In genomic region chr19:42282810-42283247, GRCh38 we compare ENCODE assay signal across 9 cellular contexts. TPM values are rescaled to one million over a fixed set of nuclear protein-coding genes. Genes with fewer than 3 reads are reported as not detected.
A peak's percentile ranks its signal among the peaks of the same experiment; 100 is the strongest.
DNase-seq lines count a peak whose midpoint lies in the region; ATAC-seq, FAIRE-seq and TF ChIP-seq lines count a peak whose summit lies in the region.
"Had no signal": no experiment of that assay in that cellular context is flagged by ENCODE, and none has a peak within 500 bp of the region (broad histone marks: within the 10 kb centered on the region; RNA-seq: fewer than 3 reads in every experiment).

No MANE protein-coding gene starts in this region.

- TF ChIP-seq EP300 in K562 (IDR thresholded peaks at IDR 0.05; ENCODE audit: low read length), result no peak

- no peak overlapping the region for H3K27ac Mint-ChIP-seq in natural killer cell
- H3K27ac Mint-ChIP-seq in natural killer cell treated with Interleukin-12 subunit alpha and Interleukin-12 subunit beta and Interleukin-15 and Interleukin-18, amount 100 ng/mL, for 72 hours, result no peak overlapping the region

- H2AFZ ChIP-seq in K562 (ENCODE audit: low read depth, low read length), result peak overlapping the region; percentile 64; the same call in 1 of the 2 replicates

- DNase-seq in natural killer cell, result peak; percentile 43
- DNase-seq in natural killer cell treated with Interleukin-12 subunit alpha and Interleukin-12 subunit beta and Interleukin-15 and Interleukin-18, amount 100 ng/mL, for 72 hours (ENCODE audit: low spot score), result no peak
- peak in 2 of 4 experiments; percentile 26 to 32 for DNase-seq in K562 (ENCODE audit: extremely low read depth in 1 of 4, low spot score in 3 of 4)
- no peak for DNase-seq in ACHN
- no peak for DNase-seq in middle frontal gyrus (ENCODE audit: extremely low spot score, low spot score)
- DNase-seq in NCI-H146 treated with DMSO at 0.1 percent for 48 hours (lab: John Stamatoyannopoulos, UW; ENCODE audit: unreplicated experiment), result no peak
- no peak for DNase-seq in stimulated activated CD4-positive, alpha-beta T cell treated with anti-CD3 and anti-CD28 coated beads, Interleukin-1b, Interleukin-23, amount 100 ng/mL, for 48 hours
- DNase-seq: NCI-H774 had no signal

- no TSS peak for BruUV-seq in K562 (replicated peaks; lab: Mats Ljungman, UMichigan)

- H3K9ac ChIP-seq in K562 (ENCODE audit: insufficient read depth in 1 of 2, low read depth in 2 of 2, low read length in 2 of 2), result peak overlapping the region; percentile 53 to 93; a peak in 3 of 4 replicates
- H3K9ac ChIP-seq in mucosa of stomach (ENCODE audit: low read length), result peak overlapping the region; percentile 36

- peak; percentile 87 for FAIRE-seq in K562 (lab: Jason Lieb, UNC)

- H3K9me1 ChIP-seq in K562 (ENCODE audit: control insufficient read depth, insufficient read depth, low read length), result no peaks in the 10 kb centered on the region

- ATAC-seq in natural killer cell, result no peak
- ATAC-seq in natural killer cell treated with Interleukin-12 subunit alpha and Interleukin-12 subunit beta and Interleukin-15 and Interleukin-18, amount 100 ng/mL, for 72 hours, result no peak
- 0 out of 3 replicates have a peak, but pooled peaks have one; percentile 1 for ATAC-seq in K562

- CTCF ChIA-PET in K562 (lab: Yijun Ruan, JAX; ENCODE audit: low intra/inter-chr PET ratio), result no interaction called here

- no peak for TF ChIP-seq RAD21 in K562 (CRISPR knock-in tag; conservative IDR thresholded peaks at IDR 0.05 in 1 of 2, IDR thresholded peaks at IDR 0.05 in 1 of 2)

- no peaks in the 10 kb centered on the region for H3K9me3 Mint-ChIP-seq in natural killer cell
- no peaks in the 10 kb centered on the region for H3K9me3 Mint-ChIP-seq in natural killer cell treated with Interleukin-12 subunit alpha and Interleukin-12 subunit beta and Interleukin-15 and Interleukin-18, amount 100 ng/mL, for 72 hours

- H3K4me1 ChIP-seq in K562 (replicated peaks in 1 of 2; ENCODE audit: control insufficient read depth in 2 of 2, insufficient read depth in 2 of 2, low read length in 2 of 2) (peaks cover 49 to 87% of the 10 kb centered on the region in 2 experiments), mucosa of stomach (ENCODE audit: control insufficient read depth, insufficient read depth, low read length) (peaks cover 61% of the 10 kb centered on the region)

- no peak for TF ChIP-seq POLR2A in K562 (conservative IDR thresholded peaks at IDR 0.05)

- in situ Hi-C loops in K562 (cut with MboI), result no loop called here
- in situ Hi-C loops in ACHN (cut with HindIII; ENCODE audit: low pct_ligation_motif_present, low pct_unique_long_range_greater_than_20kb, low sequenced_read_pairs), result no loop called here

- peaks cover 31 to 38% of the 10 kb centered on the region in 2 donors for H3K4me1 Mint-ChIP-seq in natural killer cell
- peaks cover 39 to 40% of the 10 kb centered on the region in 2 donors for H3K4me1 Mint-ChIP-seq in natural killer cell treated with Interleukin-12 subunit alpha and Interleukin-12 subunit beta and Interleukin-15 and Interleukin-18, amount 100 ng/mL, for 72 hours (ENCODE audit: low read depth in 2 of 2)

- no peaks in the 10 kb centered on the region; a peak in 1 of 5 replicates for H3K27me3 ChIP-seq in K562 (ENCODE audit: control insufficient read depth in 2 of 2, insufficient read depth in 2 of 2, low read length in 2 of 2)
- H3K27me3 ChIP-seq in mucosa of stomach (ENCODE audit: control insufficient read depth, insufficient read depth, low read length), result no peaks in the 10 kb centered on the region

- WGBS in K562 (ENCODE audit: insufficient coverage, low coverage, missing lambda C conversion rate), result 10% methylated on average over 5 of the region's 5 CpGs

- H3K36me3 Mint-ChIP-seq in natural killer cell, result no peaks in the 10 kb centered on the region
- H3K36me3 Mint-ChIP-seq in natural killer cell treated with Interleukin-12 subunit alpha and Interleukin-12 subunit beta and Interleukin-15 and Interleukin-18, amount 100 ng/mL, for 72 hours, result no peaks in the 10 kb centered on the region

- H3K79me2 ChIP-seq in K562 (ENCODE audit: control insufficient read depth, insufficient read depth, low read length), result peaks cover 71% of the 10 kb centered on the region

- peaks cover 13% of the 10 kb centered on the region; the same call in 2 of the 3 replicates for H3K36me3 ChIP-seq in K562 (ENCODE audit: control insufficient read depth, insufficient read depth, low read length)
- H3K36me3 ChIP-seq in mucosa of stomach (ENCODE audit: control insufficient read depth, insufficient read depth, low read length), result peaks cover 3% of the 10 kb centered on the region

- no peaks in the 10 kb centered on the region for H3K9me3 ChIP-seq in K562 (replicated peaks; ENCODE audit: control insufficient read depth, insufficient read depth, low read depth, low read length)
- H3K9me3 ChIP-seq in mucosa of stomach (ENCODE audit: control insufficient read depth, low read length), result no peaks in the 10 kb centered on the region

- H4K20me1 ChIP-seq in K562 (replicated peaks; ENCODE audit: control insufficient read depth, insufficient read depth, low read length), result 0 out of 2 replicates have a peak, but pooled peaks cover 8% of the 10 kb centered on the region

- H3K4me2 ChIP-seq in K562 (ENCODE audit: insufficient read depth, low read length), result peak overlapping the region; percentile 97

- peak overlapping the region; percentile 48; the same call in 1 of the 2 replicates for H3K4me3 ChIP-seq in K562
- H3K4me3 ChIP-seq in mucosa of stomach (ENCODE audit: low read length), result no peak overlapping the region

- intact Hi-C loops in natural killer cell (cut with micrococcal nuclease) (loop anchor here (1.0 to 5.0 kb wide), 5 partner anchors 15 to 150 kb away; partner anchors contain the start of genes GSK3A, MEGF8 and POU2F2), K562 (cut with micrococcal nuclease) (no loop called here)

- POLR2A ChIA-PET in K562 (lab: Yijun Ruan, JAX), result interaction anchor here (0.8 to 2.1 kb wide), 5 partner anchors 9 to 145 kb away, joined by 3 to 10 read pairs (median 5); partner anchors contain the start of gene CIC

- TF ChIP-seq CTCF in natural killer cell (IDR thresholded peaks at IDR 0.05), result no peak
- no peak for TF ChIP-seq CTCF in K562 (IDR thresholded peaks at IDR 0.05 in 2 of 3, conservative IDR thresholded peaks at IDR 0.05 in 1 of 3; ENCODE audit: insufficient read depth in 2 of 3, low read depth in 1 of 3, low read length in 3 of 3)

- H3K27ac ChIP-seq in K562 (ENCODE audit: extremely low read depth, low read depth, low read length), result peak overlapping the region; percentile 79

- no peaks in the 10 kb centered on the region for H3K27me3 Mint-ChIP-seq in natural killer cell (ENCODE audit: low read depth in 2 of 2)
- H3K27me3 Mint-ChIP-seq in natural killer cell treated with Interleukin-12 subunit alpha and Interleukin-12 subunit beta and Interleukin-15 and Interleukin-18, amount 100 ng/mL, for 72 hours, result no peaks in the 10 kb centered on the region

- peak overlapping the region; percentile 83 for H3K4me3 Mint-ChIP-seq in natural killer cell
- H3K4me3 Mint-ChIP-seq in natural killer cell treated with Interleukin-12 subunit alpha and Interleukin-12 subunit beta and Interleukin-15 and Interleukin-18, amount 100 ng/mL, for 72 hours, result no peak overlapping the region

RNA-seq across cellular contexts. Expression of gene CIC, which starts 13.8 kb away (rescaled TPM):
- total RNA-seq in natural killer cell (100 to 1,000 TPM in 2 of 3 donors, 10 to 100 TPM in 1; 95.4 to 121 (median 108) TPM), K562 (2014; rRNA removed) (13.6 and 13.7 TPM in 2 replicates), K562 (2014; rRNA removed; fragmentation: Illumina TruSeq; extraction: Trizol) (1.5 and 2.2 TPM in 2 replicates), K562 (2015; rRNA removed; fragmentation: Illumina TruSeq; extraction: Trizol) (8.6 and 8.7 TPM in 2 replicates), K562 (2021) (37.6 and 44.7 TPM in 2 replicates)
- total RNA-seq in natural killer cell treated with Interleukin-12 subunit alpha and Interleukin-12 subunit beta and Interleukin-15 and Interleukin-18, amount 100 ng/mL, for 72 hours, result 100 to 1,000 TPM; 110 to 115 TPM
- 24.1 and 86.8 TPM in 2 replicates for total RNA-seq in K562 (2011; cell fraction: chromatin; rRNA removed; ENCODE audit: low replicate concordance)
- total RNA-seq in K562 (2011; cell fraction: nucleolus; rRNA removed), result 64.6 and 65.9 TPM in 2 replicates
- total RNA-seq in K562 (2011; cell fraction: nucleoplasm; rRNA removed), result 39.3 and 41.3 TPM in 2 replicates
- polyA plus RNA-seq in K562 (2011; rRNA removed) (3.0 and 5.8 TPM in 2 replicates), K562 (2014; fragmentation: Illumina TruSeq; extraction: Trizol) (12.0 and 21.5 TPM in 2 replicates), K562 (2014; fragmentation: Nextera tagmentation; extraction: Ambion mirVana) (under 1 TPM; 0.07 to 0.13 TPM), K562 (2014; rRNA removed) (18.9 and 19.9 TPM in 2 replicates)
- polyA plus RNA-seq in K562 (2011; cell fraction: cytosol; rRNA removed), result 4.3 and 10.0 TPM in 2 replicates
- polyA plus RNA-seq in K562 (2011; cell fraction: nucleus; rRNA removed), result 37.3 and 64.7 TPM in 2 replicates
- polyA plus RNA-seq in K562 (2012), result 24.4 and 27.9 TPM in 2 replicates
- 1.8 and 2.4 TPM in 2 replicates for polyA minus RNA-seq in K562 (2011; rRNA and poly(A)+ RNA removed)
- polyA minus RNA-seq in K562 (2011; cell fraction: cytosol; rRNA and poly(A)+ RNA removed), result 12.8 and 21.3 TPM in 2 replicates
- polyA minus RNA-seq in K562 (2011; cell fraction: nucleus; rRNA and poly(A)+ RNA removed), result 14.4 and 16.6 TPM in 2 replicates

RNA-seq across cellular contexts. Expression of gene PRR19, which starts 19.1 kb away (rescaled TPM):
- total RNA-seq in natural killer cell (not detected), K562 (2014; rRNA removed) (0.54 and 1.1 TPM in 2 replicates), K562 (2014; rRNA removed; fragmentation: Illumina TruSeq; extraction: Trizol) (0.11 and 0.32 TPM in 2 replicates), K562 (2015; rRNA removed; fragmentation: Illumina TruSeq; extraction: Trizol) (0.94 and 1.1 TPM in 2 replicates), K562 (2021) (1.6 and 1.8 TPM in 2 replicates)
- 1 to 10 TPM in 1 of 2 donors, under 1 TPM in 1; 0.64 to 1.0 TPM for total RNA-seq in natural killer cell treated with Interleukin-12 subunit alpha and Interleukin-12 subunit beta and Interleukin-15 and Interleukin-18, amount 100 ng/mL, for 72 hours
- total RNA-seq in K562 (2011; cell fraction: chromatin; rRNA removed; ENCODE audit: low replicate concordance), result 0.30 and 0.67 TPM in 2 replicates
- total RNA-seq in K562 (2011; cell fraction: nucleolus; rRNA removed), result 0.39 and 0.83 TPM in 2 replicates
- total RNA-seq in K562 (2011; cell fraction: nucleoplasm; rRNA removed), result 0.76 and 0.81 TPM in 2 replicates
- polyA plus RNA-seq in K562 (2011; rRNA removed) (0.24 and 0.34 TPM in 2 replicates), K562 (2014; fragmentation: Illumina TruSeq; extraction: Trizol) (1.0 and 1.9 TPM in 2 replicates), K562 (2014; fragmentation: Nextera tagmentation; extraction: Ambion mirVana) (under 1 TPM; 0.10 to 0.18 TPM), K562 (2014; rRNA removed) (0.73 and 1.6 TPM in 2 replicates)
- polyA plus RNA-seq in K562 (2011; cell fraction: cytosol; rRNA removed), result 0.41 and 2.0 TPM in 2 replicates
- polyA plus RNA-seq in K562 (2011; cell fraction: nucleus; rRNA removed), result 0.21 and 0.77 TPM in 2 replicates
- polyA plus RNA-seq in K562 (2012), result 1.4 and 1.7 TPM in 2 replicates
- polyA minus RNA-seq in K562 (2011; rRNA and poly(A)+ RNA removed), result 0.15 and 0.32 TPM in 2 replicates
- polyA minus RNA-seq in K562 (2011; cell fraction: cytosol; rRNA and poly(A)+ RNA removed), result 1.2 TPM in 1 of 2 replicates, not detected in the other
- polyA minus RNA-seq in K562 (2011; cell fraction: nucleus; rRNA and poly(A)+ RNA removed), result 0.40 TPM in 1 of 2 replicates, not detected in the other

RNA-seq across cellular contexts. Expression of gene PAFAH1B3, which starts 19.6 kb away (rescaled TPM):
- 1 to 10 TPM; 6.1 to 8.9 (median 7.9) TPM for total RNA-seq in natural killer cell
- total RNA-seq in natural killer cell treated with Interleukin-12 subunit alpha and Interleukin-12 subunit beta and Interleukin-15 and Interleukin-18, amount 100 ng/mL, for 72 hours, result 10 to 100 TPM; 16.9 to 40.2 TPM
- 3.9 and 24.8 TPM in 2 replicates for total RNA-seq in K562 (2011; cell fraction: chromatin; rRNA removed; ENCODE audit: low replicate concordance)
- total RNA-seq in K562 (2011; cell fraction: nucleolus; rRNA removed), result 45.0 and 47.0 TPM in 2 replicates
- 16.6 and 17.6 TPM in 2 replicates for total RNA-seq in K562 (2011; cell fraction: nucleoplasm; rRNA removed)
- 114 and 146 TPM in 2 replicates for total RNA-seq in K562 (2014; rRNA removed)
- total RNA-seq in K562 (2014; rRNA removed; fragmentation: Illumina TruSeq; extraction: Trizol), result 28.7 and 48.0 TPM in 2 replicates
- 78.9 and 81.0 TPM in 2 replicates for total RNA-seq in K562 (2015; rRNA removed; fragmentation: Illumina TruSeq; extraction: Trizol)
- total RNA-seq in K562 (2021), result 130 and 138 TPM in 2 replicates
- polyA plus RNA-seq in K562 (2011; rRNA removed), result 27.5 and 40.8 TPM in 2 replicates
- 71.5 and 165 TPM in 2 replicates for polyA plus RNA-seq in K562 (2011; cell fraction: cytosol; rRNA removed)
- 47.4 and 73.9 TPM in 2 replicates for polyA plus RNA-seq in K562 (2011; cell fraction: nucleus; rRNA removed)
- polyA plus RNA-seq in K562 (2012), result 83.4 and 102 TPM in 2 replicates
- polyA plus RNA-seq in K562 (2014; fragmentation: Illumina TruSeq; extraction: Trizol), result 96.7 and 113 TPM in 2 replicates
- polyA plus RNA-seq in K562 (2014; fragmentation: Nextera tagmentation; extraction: Ambion mirVana), result 10 to 100 TPM; 10.5 to 23.5 TPM
- polyA plus RNA-seq in K562 (2014; rRNA removed), result 79.6 and 80.6 TPM in 2 replicates
- polyA minus RNA-seq in K562 (2011; rRNA and poly(A)+ RNA removed), result 20.7 and 34.8 TPM in 2 replicates
- 70.3 and 71.1 TPM in 2 replicates for polyA minus RNA-seq in K562 (2011; cell fraction: cytosol; rRNA and poly(A)+ RNA removed)
- polyA minus RNA-seq in K562 (2011; cell fraction: nucleus; rRNA and poly(A)+ RNA removed), result 16.8 and 18.9 TPM in 2 replicates

RNA-seq across cellular contexts. Expression of gene ERF, which starts 27.9 kb away (rescaled TPM):
- total RNA-seq in natural killer cell (100 to 1,000 TPM in 1 of 3 donors, 10 to 100 TPM in 2; 58.3 to 115 (median 75.6) TPM), K562 (2014; rRNA removed) (27.1 and 29.8 TPM in 2 replicates), K562 (2014; rRNA removed; fragmentation: Illumina TruSeq; extraction: Trizol) (19.0 and 20.0 TPM in 2 replicates), K562 (2015; rRNA removed; fragmentation: Illumina TruSeq; extraction: Trizol) (26.5 and 30.0 TPM in 2 replicates), K562 (2021) (72.7 and 75.4 TPM in 2 replicates)
- 10 to 100 TPM; 29.5 to 47.8 TPM for total RNA-seq in natural killer cell treated with Interleukin-12 subunit alpha and Interleukin-12 subunit beta and Interleukin-15 and Interleukin-18, amount 100 ng/mL, for 72 hours
- total RNA-seq in K562 (2011; cell fraction: chromatin; rRNA removed; ENCODE audit: low replicate concordance), result 105 and 266 TPM in 2 replicates
- total RNA-seq in K562 (2011; cell fraction: nucleolus; rRNA removed), result 150 and 152 TPM in 2 replicates
- total RNA-seq in K562 (2011; cell fraction: nucleoplasm; rRNA removed), result 89.4 and 93.6 TPM in 2 replicates
- polyA plus RNA-seq in K562 (2011; rRNA removed) (27.0 and 41.5 TPM in 2 replicates), K562 (2014; fragmentation: Illumina TruSeq; extraction: Trizol) (28.9 and 45.7 TPM in 2 replicates), K562 (2014; fragmentation: Nextera tagmentation; extraction: Ambion mirVana) (under 1 TPM; 0.03 to 0.13 TPM), K562 (2014; rRNA removed) (54.9 and 62.2 TPM in 2 replicates)
- 33.1 and 53.6 TPM in 2 replicates for polyA plus RNA-seq in K562 (2011; cell fraction: cytosol; rRNA removed)
- 142 and 197 TPM in 2 replicates for polyA plus RNA-seq in K562 (2011; cell fraction: nucleus; rRNA removed)
- 34.3 and 44.0 TPM in 2 replicates for polyA plus RNA-seq in K562 (2012)
- polyA minus RNA-seq in K562 (2011; rRNA and poly(A)+ RNA removed), result 16.2 and 21.5 TPM in 2 replicates
- polyA minus RNA-seq in K562 (2011; cell fraction: cytosol; rRNA and poly(A)+ RNA removed), result 31.7 and 33.0 TPM in 2 replicates
- polyA minus RNA-seq in K562 (2011; cell fraction: nucleus; rRNA and poly(A)+ RNA removed), result 30.3 and 43.7 TPM in 2 replicates

RNA-seq across cellular contexts. Expression of gene TMEM145, which starts 30.3 kb away (rescaled TPM):
- total RNA-seq in natural killer cell, result not detected
- total RNA-seq in natural killer cell treated with Interleukin-12 subunit alpha and Interleukin-12 subunit beta and Interleukin-15 and Interleukin-18, amount 100 ng/mL, for 72 hours, result 1 to 10 TPM; 1.4 to 1.6 TPM
- 4.7 and 17.0 TPM in 2 replicates for total RNA-seq in K562 (2011; cell fraction: chromatin; rRNA removed; ENCODE audit: low replicate concordance)
- 7.8 and 16.2 TPM in 2 replicates for total RNA-seq in K562 (2011; cell fraction: nucleolus; rRNA removed)
- 4.7 and 8.2 TPM in 2 replicates for total RNA-seq in K562 (2011; cell fraction: nucleoplasm; rRNA removed)
- total RNA-seq in K562 (2014; rRNA removed), result 0.61 TPM in 1 of 2 replicates, not detected in the other
- 0.80 and 0.83 TPM in 2 replicates for total RNA-seq in K562 (2014; rRNA removed; fragmentation: Illumina TruSeq; extraction: Trizol)
- 0.75 and 0.94 TPM in 2 replicates for total RNA-seq in K562 (2015; rRNA removed; fragmentation: Illumina TruSeq; extraction: Trizol)
- total RNA-seq in K562 (2021), result 2.8 and 5.5 TPM in 2 replicates
- polyA plus RNA-seq in K562 (2011; rRNA removed), result 1.3 and 1.8 TPM in 2 replicates
- 0.54 and 0.77 TPM in 2 replicates for polyA plus RNA-seq in K562 (2011; cell fraction: cytosol; rRNA removed)
- polyA plus RNA-seq in K562 (2011; cell fraction: nucleus; rRNA removed), result 16.6 and 17.9 TPM in 2 replicates
- polyA plus RNA-seq in K562 (2012), result 0.91 and 2.6 TPM in 2 replicates
- 1.8 and 2.0 TPM in 2 replicates for polyA plus RNA-seq in K562 (2014; fragmentation: Illumina TruSeq; extraction: Trizol)
- polyA plus RNA-seq in K562 (2014; fragmentation: Nextera tagmentation; extraction: Ambion mirVana), result not detected
- polyA plus RNA-seq in K562 (2014; rRNA removed), result 3.0 and 4.1 TPM in 2 replicates
- polyA minus RNA-seq in K562 (2011; rRNA and poly(A)+ RNA removed), result 1.9 and 2.4 TPM in 2 replicates
- polyA minus RNA-seq in K562 (2011; cell fraction: cytosol; rRNA and poly(A)+ RNA removed), result 4.5 TPM in 1 of 2 replicates, not detected in the other
- polyA minus RNA-seq in K562 (2011; cell fraction: nucleus; rRNA and poly(A)+ RNA removed), result 6.6 and 11.7 TPM in 2 replicates
